ENCODE assay signal across 2 cellular contexts in genomic region chr2:45273412-45274189, GRCh38.
A peak's percentile ranks its signal among the peaks of the same experiment; 100 is the strongest.
TF ChIP-seq lines count a peak whose summit lies in the region.

No MANE protein-coding gene starts in this region.

TF ChIP-seq in HepG2, 621 proteins besides CTCF, POLR2A, EP300 and RAD21 (continued from another document and continues in another):
- TF ChIP-seq ZNF281 (CRISPR knock-in tag; IDR thresholded peaks at IDR 0.05; ENCODE audit: borderline replicate concordance) (peak; percentile 77; the same call in 1 of the 2 replicates), CBX5 (CRISPR knock-in tag; IDR thresholded peaks at IDR 0.05; ENCODE audit: borderline replicate concordance) (peak; percentile 77; the same call in 1 of the 2 replicates), RBM22 (optimal IDR thresholded peaks at IDR 0.05; ENCODE audit: low read length) (no peak), ZBTB20 (CRISPR knock-in tag; IDR thresholded peaks at IDR 0.05; ENCODE audit: borderline replicate concordance, low read depth) (peak; percentile 56; the same call in 1 of the 2 replicates), ZNF598 (CRISPR knock-in tag; IDR thresholded peaks at IDR 0.05; ENCODE audit: borderline replicate concordance) (no peak; the same call in 1 of the 2 replicates), ZNF234 (CRISPR knock-in tag; conservative IDR thresholded peaks at IDR 0.05) (no peak), NR2F6 (IDR thresholded peaks at IDR 0.05) (peak; percentile 93), NR2F6 (CRISPR knock-in tag; IDR thresholded peaks at IDR 0.05) (peak; percentile 96), ZNF317 (CRISPR knock-in tag; IDR thresholded peaks at IDR 0.05) (peak; percentile 72), ZNF337 (CRISPR knock-in tag; IDR thresholded peaks at IDR 0.05; ENCODE audit: borderline replicate concordance, low read depth) (0 out of 2 replicates have a peak, but pooled peaks have one; percentile 57), ATM (IDR thresholded peaks at IDR 0.05; ENCODE audit: borderline replicate concordance) (no peak), HNF4A (CRISPR knock-in tag; IDR thresholded peaks at IDR 0.05) (peak; percentile 86), PATZ1 (CRISPR knock-in tag; IDR thresholded peaks at IDR 0.05) (peak; percentile 86), CREM (IDR thresholded peaks at IDR 0.05) (peak; percentile 89), CREM (CRISPR knock-in tag; IDR thresholded peaks at IDR 0.05) (no peak), ZNF251 (CRISPR knock-in tag; IDR thresholded peaks at IDR 0.05) (no peak), IKZF5 (CRISPR knock-in tag; IDR thresholded peaks at IDR 0.05) (peak; percentile 97), ATF7 (IDR thresholded peaks at IDR 0.05) (no peak), ATF7 (CRISPR knock-in tag; IDR thresholded peaks at IDR 0.05) (peak; percentile 36; the same call in 1 of the 2 replicates), ZNF143 (CRISPR knock-in tag; IDR thresholded peaks at IDR 0.05) (no peak), SALL2 (CRISPR knock-in tag; IDR thresholded peaks at IDR 0.05) (no peak), THAP11 (CRISPR knock-in tag; IDR thresholded peaks at IDR 0.05) (peak; percentile 83), SYNCRIP (IDR thresholded peaks at IDR 0.05; ENCODE audit: insufficient read depth, low read depth, low read length) (no peak), ZNF121 (CRISPR knock-in tag; IDR thresholded peaks at IDR 0.05) (no peak; the same call in 1 of the 2 replicates), FOXJ3 (CRISPR knock-in tag; IDR thresholded peaks at IDR 0.05; ENCODE audit: borderline replicate concordance) (peak; percentile 97), ZNF615 (CRISPR knock-in tag; IDR thresholded peaks at IDR 0.05; ENCODE audit: borderline replicate concordance) (no peak), ZNF224 (CRISPR knock-in tag; IDR thresholded peaks at IDR 0.05) (no peak; the same call in 1 of the 2 replicates), U2AF2 (IDR thresholded peaks at IDR 0.05; ENCODE audit: low read depth, low read length) (no peak)
- TF ChIP-seq, protein P1, sequence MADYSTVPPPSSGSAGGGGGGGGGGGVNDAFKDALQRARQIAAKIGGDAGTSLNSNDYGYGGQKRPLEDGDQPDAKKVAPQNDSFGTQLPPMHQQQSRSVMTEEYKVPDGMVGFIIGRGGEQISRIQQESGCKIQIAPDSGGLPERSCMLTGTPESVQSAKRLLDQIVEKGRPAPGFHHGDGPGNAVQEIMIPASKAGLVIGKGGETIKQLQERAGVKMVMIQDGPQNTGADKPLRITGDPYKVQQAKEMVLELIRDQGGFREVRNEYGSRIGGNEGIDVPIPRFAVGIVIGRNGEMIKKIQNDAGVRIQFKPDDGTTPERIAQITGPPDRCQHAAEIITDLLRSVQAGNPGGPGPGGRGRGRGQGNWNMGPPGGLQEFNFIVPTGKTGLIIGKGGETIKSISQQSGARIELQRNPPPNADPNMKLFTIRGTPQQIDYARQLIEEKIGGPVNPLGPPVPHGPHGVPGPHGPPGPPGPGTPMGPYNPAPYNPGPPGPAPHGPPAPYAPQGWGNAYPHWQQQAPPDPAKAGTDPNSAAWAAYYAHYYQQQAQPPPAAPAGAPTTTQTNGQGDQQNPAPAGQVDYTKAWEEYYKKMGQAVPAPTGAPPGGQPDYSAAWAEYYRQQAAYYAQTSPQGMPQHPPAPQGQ (CRISPR knock-in tag; IDR thresholded peaks at IDR 0.05; ENCODE audit: borderline replicate concordance): no peak

TF ChIP-seq in SK-N-SH treated with all-trans-retinoic acid at 6 μM for 48 hours, 23 proteins besides CTCF, POLR2A, EP300 and RAD21 (continued from another document):
- TF ChIP-seq, protein P2, sequence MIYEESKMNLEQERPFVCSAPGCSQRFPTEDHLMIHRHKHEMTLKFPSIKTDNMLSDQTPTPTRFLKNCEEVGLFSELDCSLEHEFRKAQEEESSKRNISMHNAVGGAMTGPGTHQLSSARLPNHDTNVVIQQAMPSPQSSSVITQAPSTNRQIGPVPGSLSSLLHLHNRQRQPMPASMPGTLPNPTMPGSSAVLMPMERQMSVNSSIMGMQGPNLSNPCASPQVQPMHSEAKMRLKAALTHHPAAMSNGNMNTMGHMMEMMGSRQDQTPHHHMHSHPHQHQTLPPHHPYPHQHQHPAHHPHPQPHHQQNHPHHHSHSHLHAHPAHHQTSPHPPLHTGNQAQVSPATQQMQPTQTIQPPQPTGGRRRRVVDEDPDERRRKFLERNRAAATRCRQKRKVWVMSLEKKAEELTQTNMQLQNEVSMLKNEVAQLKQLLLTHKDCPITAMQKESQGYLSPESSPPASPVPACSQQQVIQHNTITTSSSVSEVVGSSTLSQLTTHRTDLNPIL (CRISPR knock-in tag; IDR thresholded peaks at IDR 0.05; ENCODE audit: low read depth): no peak
